8 cellular contexts compared by ENCODE assay signal in genomic region chr9:36165766-36166149, GRCh38. TPM values are rescaled to one million over a fixed set of nuclear protein-coding genes. Genes with fewer than 3 reads are reported as not detected.
DNase-seq lines count a peak whose midpoint lies in the region; ATAC-seq, FAIRE-seq and TF ChIP-seq lines count a peak whose summit lies in the region.

No MANE protein-coding gene starts in this region.

- TF ChIP-seq CTCF in BJ (IDR thresholded peaks at IDR 0.05; ENCODE audit: insufficient read depth, low read depth, low read length) = no peak
- TF ChIP-seq CTCF in psoas muscle (IDR thresholded peaks at IDR 0.05) = no peak

- intact Hi-C loops in psoas muscle (cut with DNase I) = loop anchor here in 1 of 2 donors (2.0 to 5.0 kb wide), 3 partner anchors 63 to 263 kb away; partner anchors contain the start of gene OR2S2

- ATAC-seq in psoas muscle = peak in 3 of 4 donors; percentile 11 to 32 (median 15)
- ATAC-seq in activated CD4-positive, CD25-positive, alpha-beta regulatory T cell treated with anti-CD3 and anti-CD28 coated beads, Interleukin-2, amount 50 U/mL, for 24 hours = no peak

- H3K4me3 ChIP-seq in BJ (ENCODE audit: low read depth, low read length) (peak overlapping the region; percentile 57), SJSA1 (peak overlapping the region; percentile 44), psoas muscle (peak overlapping the region; percentile 64)

- H3K36me3 ChIP-seq in BJ (ENCODE audit: control insufficient read depth, insufficient read depth, low read length) (no peaks in the 10 kb centered on the region; the same call in 1 of the 2 replicates), SJSA1 (no peaks in the 10 kb centered on the region), psoas muscle (ENCODE audit: insufficient read depth in 1 of 2, low read depth in 1 of 2) (no peaks in the 10 kb centered on the region)

- FAIRE-seq in GM12891 (lab: Jason Lieb, UNC) = no peak

- H3K27ac ChIP-seq in SJSA1 (peak overlapping the region; percentile 58), psoas muscle (peak overlapping the region; percentile 41)

- 26 to 37% (median 27%) methylated on average over 12 of the region's 12 CpGs for WGBS in psoas muscle, 3 donors

- CTCF ChIA-PET in BJ (lab: Yijun Ruan, JAX) = interaction anchor here (0.6 to 7.4 kb wide), 27 partner anchors 9 to 261 kb away, joined by 3 to 77 read pairs (median 4); partner anchors contain the start of genes CLTA and GLIPR2

- POLR2A ChIA-PET in BJ (lab: Charles Lee) = interaction anchor here (0.6 to 0.7 kb wide), 2 partner anchors 30 to 169 kb away, joined by 3 to 9 read pairs; no protein-coding TSS in a partner anchor

- H3K9me3 ChIP-seq in SJSA1 (replicated peaks) = no peaks in the 10 kb centered on the region
- H3K9me3 ChIP-seq in psoas muscle = no peaks in the 10 kb centered on the region

- DNase-seq in BJ (ENCODE audit: low read depth) = no peak
- no peak for DNase-seq in SJSA1 (ENCODE audit: low read depth in 1 of 2, low spot score in 2 of 2)
- DNase-seq in fibroblast of peridontal ligament (ENCODE audit: extremely low read depth) = peak; percentile 64
- no peak for DNase-seq in psoas muscle
- no peak for DNase-seq in NCI-H748 (lab: John Stamatoyannopoulos, UW; ENCODE audit: unreplicated experiment)
- DNase-seq in GM12891 (ENCODE audit: insufficient read length, low spot score) = no peak
- no peak for DNase-seq in stimulated activated CD4-positive, alpha-beta T cell treated with anti-CD3 and anti-CD28 coated beads, Interleukin-1b, Interleukin-23, amount 100 ng/mL, for 48 hours

- no peaks in the 10 kb centered on the region for H3K27me3 ChIP-seq in BJ (ENCODE audit: control insufficient read depth, insufficient read depth, low read length)
- H3K27me3 ChIP-seq in SJSA1 (replicated peaks) = no peaks in the 10 kb centered on the region
- H3K27me3 ChIP-seq in psoas muscle (ENCODE audit: insufficient read depth in 3 of 3, low read length in 2 of 3) = peaks cover 0 to 23% (median 0%) of the 10 kb centered on the region in 3 donors

- TF ChIP-seq POLR2A in GM12891 (IDR thresholded peaks at IDR 0.05; ENCODE audit: low read depth, low read length) = no peak

- H3K4me1 ChIP-seq in SJSA1 (replicated peaks) (peaks cover 17% of the 10 kb centered on the region), psoas muscle (peaks cover 5% of the 10 kb centered on the region)

TF ChIP-seq in GM12891, 5 proteins besides CTCF, POLR2A, EP300 and RAD21:
- no peak for TF ChIP-seq POLR2AphosphoS5 (IDR thresholded peaks at IDR 0.05; ENCODE audit: low read depth, low read length)
- no peak for TF ChIP-seq POU2F2 (IDR thresholded peaks at IDR 0.05; ENCODE audit: low read depth, low read length)
- no peak for TF ChIP-seq SPI1 (IDR thresholded peaks at IDR 0.05; ENCODE audit: low read depth, low read length)
- no peak for TF ChIP-seq TAF1 (IDR thresholded peaks at IDR 0.05; ENCODE audit: low read depth, low read length)
- no peak for TF ChIP-seq PAX5 (IDR thresholded peaks at IDR 0.05; ENCODE audit: insufficient read depth, low read length, severe bottlenecking)

RNA-seq across cellular contexts. Expression of gene CCIN, which starts 3.4 kb away (rescaled TPM):
- 0.51 and 1.7 TPM in 2 replicates for polyA plus RNA-seq in BJ (2011; rRNA removed)
- polyA minus RNA-seq in BJ (2011; rRNA and poly(A)+ RNA removed) = 0.38 and 0.77 TPM in 2 replicates
- total RNA-seq in SJSA1 (2014; rRNA removed; shearing (Covaris generic)) = 0.61 and 1.3 TPM in 2 replicates
- total RNA-seq in psoas muscle = not detected
- under 1 TPM in 2 of 3 donors, not detected in 1; 0.03 to 0.04 TPM for polyA plus RNA-seq in psoas muscle
- polyA plus RNA-seq in GM12891 (2012; ENCODE audit: low read depth, missing spikeins) = not detected

RNA-seq across cellular contexts. Expression of gene CLTA, which starts 25.0 kb away (rescaled TPM):
- polyA plus RNA-seq in BJ (2011; rRNA removed) (197 and 212 TPM in 2 replicates), psoas muscle (100 to 1,000 TPM in 1 of 3 donors, 10 to 100 TPM in 2; 59.2 to 125 (median 75.9) TPM)
- polyA minus RNA-seq in BJ (2011; rRNA and poly(A)+ RNA removed) = 61.6 and 63.2 TPM in 2 replicates
- 248 and 301 TPM in 2 replicates for total RNA-seq in SJSA1 (2014; rRNA removed; shearing (Covaris generic))
- total RNA-seq in psoas muscle = 10 to 100 TPM; 52.1 to 58.3 (median 54.6) TPM
- 161 TPM for polyA plus RNA-seq in GM12891 (2012; ENCODE audit: low read depth, missing spikeins)

RNA-seq across cellular contexts. Expression of gene GLIPR2, which starts 29.2 kb away (rescaled TPM):
- polyA plus RNA-seq in BJ (2011; rRNA removed) (23.7 and 26.3 TPM in 2 replicates), psoas muscle (1 to 10 TPM; 2.5 to 3.4 (median 3.2) TPM)
- 13.6 and 20.3 TPM in 2 replicates for polyA minus RNA-seq in BJ (2011; rRNA and poly(A)+ RNA removed)
- total RNA-seq in SJSA1 (2014; rRNA removed; shearing (Covaris generic)) = 29.8 and 37.3 TPM in 2 replicates
- total RNA-seq in psoas muscle = 1 to 10 TPM; 3.6 to 6.5 (median 4.9) TPM
- polyA plus RNA-seq in GM12891 (2012; ENCODE audit: low read depth, missing spikeins) = 2.3 TPM

Comparison
In these comparisons a context has a peak if more than half of its experiments do, and no peak if none do; other contexts are left out.
1. ATAC-seq: peak in psoas muscle (3 of 4); none in activated CD4-positive, CD25-positive, alpha-beta regulatory T cell treated with anti-CD3 and anti-CD28 coated beads, Interleukin-2, amount 50 U/mL, for 24 hours (0 of 2).
2. Peak in every context shown above with its lines, with median percentiles within 50 percentile points of each other: H3K4me3 ChIP-seq.